In the genomic region with DNA sequence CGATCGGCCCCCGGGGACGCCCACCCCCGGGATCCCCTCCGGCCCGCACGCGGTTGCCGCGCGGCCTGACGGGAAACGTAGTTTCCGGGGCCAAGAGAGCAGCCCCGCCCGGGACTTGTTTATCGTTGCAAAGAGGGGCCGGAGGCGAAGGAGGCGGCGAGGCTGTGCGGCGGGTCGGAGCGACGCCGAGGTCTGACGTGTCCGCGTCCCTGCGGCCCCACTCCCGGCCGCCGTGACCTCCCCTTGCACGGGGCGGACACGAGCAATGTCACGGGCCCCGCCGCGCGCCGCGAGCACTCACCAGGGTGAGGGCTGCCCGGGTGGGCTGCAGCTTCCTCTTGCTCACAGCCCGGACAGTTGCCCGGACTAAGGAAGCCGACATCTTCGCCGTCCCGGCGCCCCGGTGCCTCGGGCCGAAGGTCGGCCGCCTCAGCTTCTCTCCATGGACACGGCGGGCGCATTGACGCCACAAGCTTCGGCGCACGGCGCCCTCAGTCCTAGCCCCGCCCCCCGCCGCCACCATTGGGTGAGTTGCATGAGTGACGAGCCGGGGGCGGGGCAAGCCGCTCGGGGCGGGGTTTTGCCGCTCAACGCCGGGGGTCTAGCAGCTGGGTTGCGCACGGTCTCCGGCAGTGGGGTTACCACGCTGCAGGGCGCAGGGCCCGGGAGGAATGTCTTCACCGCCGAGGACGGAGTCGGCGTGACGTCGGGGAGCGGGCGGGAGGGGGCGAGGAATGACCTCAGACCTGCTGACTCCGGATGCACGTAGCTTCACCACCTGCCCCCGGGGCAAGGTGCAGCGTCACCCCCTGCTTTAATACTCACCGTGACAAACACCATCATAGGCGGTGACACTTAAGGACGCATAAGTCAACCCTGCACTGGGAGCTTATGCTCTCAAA, we compare ENCODE assay signal across 8 cellular contexts. TPM values are rescaled to one million over a fixed set of nuclear protein-coding genes. Genes with fewer than 3 reads are reported as not detected.
DNase-seq lines count a peak whose midpoint lies in the region; ATAC-seq and TF ChIP-seq lines count a peak whose summit lies in the region.

A gene (minus strand): TSS at position 462 of the 902 bp plus-strand sequence. CDS start 80 bp downstream, at position 382.

- ATAC-seq in GM18858 (IDR thresholded peaks at IDR 0.05; ENCODE audit: unreplicated experiment) (peak; percentile 58), HG03066 (IDR thresholded peaks at IDR 0.05; ENCODE audit: low read depth, unreplicated experiment) (peak; percentile 79)

- H3K9me3 ChIP-seq in iPS DF 6.9 (ENCODE audit: control insufficient read depth, insufficient read depth, low read length): no peaks in the 10 kb centered on the region

- WGBS in iPS DF 6.9 (ENCODE audit: insufficient coverage, insufficient read length): no CpG with 5 or more reads among the region's 101 CpGs

- no peaks in the 10 kb centered on the region for H3K27me3 ChIP-seq in iPS DF 6.9 (ENCODE audit: control insufficient read depth, insufficient read depth, low read length)

- peak; percentile 90 for DNase-seq in A172 (ENCODE audit: low spot score)
- peak; percentile 71 for DNase-seq in NCI-H2107 treated with DMSO at 0.1 percent for 48 hours (lab: John Stamatoyannopoulos, UW; ENCODE audit: unreplicated experiment)
- DNase-seq in UCSD-AML1 (lab: John Stamatoyannopoulos, UW; ENCODE audit: unreplicated experiment): peak; percentile 98
- DNase-seq in iPS DF 6.9 (ENCODE audit: low read depth, low spot score): peak; percentile 83
- peak; percentile 72 for DNase-seq in skeletal muscle cell (ENCODE audit: low read depth)

- peaks cover 21% of the 10 kb centered on the region for H3K36me3 Mint-ChIP-seq in brain

- H3K4me3 Mint-ChIP-seq in brain: peak within 1 kb of the TSS; percentile 92 to 94 (median 92)

- no peak for TF ChIP-seq CTCF in brain (conservative IDR thresholded peaks at IDR 0.05)

- H3K4me1 Mint-ChIP-seq in brain: peaks cover 76% of the 10 kb centered on the region

- no peaks in the 10 kb centered on the region for H3K9me3 Mint-ChIP-seq in brain

- H3K36me3 ChIP-seq in iPS DF 6.9 (ENCODE audit: control insufficient read depth, insufficient read depth, low read length): peaks cover 2% of the 10 kb centered on the region; the same call in 1 of the 2 replicates

- H3K4me3 ChIP-seq in iPS DF 6.9 (ENCODE audit: low read length) (peak within 1 kb of the TSS; percentile 98), skeletal muscle cell (ENCODE audit: low read depth, low read length) (peak within 1 kb of the TSS; percentile 87)

- H3K27me3 Mint-ChIP-seq in brain: peaks cover 3% of the 10 kb centered on the region

- peaks cover 5% of the 10 kb centered on the region for H3K4me1 ChIP-seq in iPS DF 6.9 (ENCODE audit: control insufficient read depth, insufficient read depth, low read length)

- H3K27ac ChIP-seq in iPS DF 6.9 (ENCODE audit: low read length): no peak within 1 kb of the TSS

- H3K27ac Mint-ChIP-seq in brain: peak within 1 kb of the TSS; percentile 93 to 98 (median 95)

RNA-seq across cellular contexts. Expression of the gene that starts here (rescaled TPM):
- total RNA-seq in A172 (2014; rRNA removed; shearing (Covaris generic)): 58.1 and 70.4 TPM in 2 replicates
- polyA plus RNA-seq in brain (ENCODE audit: insufficient read depth, low read depth, low replicate concordance): 47.9 TPM
